Comparison of ENCODE assay signal across 1 cellular context in genomic region chr19:41883821-41884733, GRCh38.
TF ChIP-seq lines count a peak whose summit lies in the region.

No MANE protein-coding gene starts in this region.

TF ChIP-seq in HepG2, 621 proteins besides CTCF, POLR2A, EP300 and RAD21 (continued from another document and continues in another):
- TF ChIP-seq LRRFIP1 (CRISPR knock-in tag; conservative IDR thresholded peaks at IDR 0.05) = no peak
- TF ChIP-seq SMAD9 (CRISPR knock-in tag; IDR thresholded peaks at IDR 0.05) = no peak
- TF ChIP-seq BRD4 (CRISPR knock-in tag; IDR thresholded peaks at IDR 0.05) = 0 out of 2 replicates have a peak, but pooled peaks have one; percentile 32
- no peak for TF ChIP-seq ZNF784 (CRISPR knock-in tag; IDR thresholded peaks at IDR 0.05; ENCODE audit: borderline replicate concordance)
- TF ChIP-seq ZNF3 (CRISPR knock-in tag; IDR thresholded peaks at IDR 0.05) = no peak
- no peak for TF ChIP-seq MLLT10 (CRISPR knock-in tag; IDR thresholded peaks at IDR 0.05)
- no peak for TF ChIP-seq ATF6 (CRISPR knock-in tag; conservative IDR thresholded peaks at IDR 0.05)
- no peak for TF ChIP-seq GPBP1L1 (CRISPR knock-in tag; IDR thresholded peaks at IDR 0.05)
- TF ChIP-seq ZNF350 (CRISPR knock-in tag; IDR thresholded peaks at IDR 0.05; ENCODE audit: borderline replicate concordance, low read depth) = peak; percentile 91
- TF ChIP-seq LCORL (IDR thresholded peaks at IDR 0.05) = no peak
- TF ChIP-seq LCORL (CRISPR knock-in tag; IDR thresholded peaks at IDR 0.05) = peak; percentile 79
- TF ChIP-seq ARHGAP35 (CRISPR knock-in tag; IDR thresholded peaks at IDR 0.05; ENCODE audit: borderline replicate concordance) = peak; percentile 36; the same call in 1 of the 2 replicates
- TF ChIP-seq FOXJ3 (CRISPR knock-in tag; IDR thresholded peaks at IDR 0.05; ENCODE audit: borderline replicate concordance) = no peak
- TF ChIP-seq ZNF253 (CRISPR knock-in tag; IDR thresholded peaks at IDR 0.05; ENCODE audit: borderline replicate concordance) = no peak
- TF ChIP-seq E2F5 (CRISPR knock-in tag; conservative IDR thresholded peaks at IDR 0.05) = no peak
- TF ChIP-seq STAT5B (CRISPR knock-in tag; IDR thresholded peaks at IDR 0.05) = no peak
- peak; percentile 79 for TF ChIP-seq ZNF18 (CRISPR knock-in tag; IDR thresholded peaks at IDR 0.05; ENCODE audit: insufficient replicate concordance)
- TF ChIP-seq MATR3 (CRISPR knock-in tag; IDR thresholded peaks at IDR 0.05) = no peak
- no peak; the same call in 1 of the 2 replicates for TF ChIP-seq ZNF431 (CRISPR knock-in tag; IDR thresholded peaks at IDR 0.05; ENCODE audit: borderline replicate concordance, low read depth)
- TF ChIP-seq ZNF354B (CRISPR knock-in tag; IDR thresholded peaks at IDR 0.05) = no peak
- TF ChIP-seq HNF1B (CRISPR knock-in tag; IDR thresholded peaks at IDR 0.05) = peak; percentile 79; the same call in 1 of the 2 replicates
- TF ChIP-seq CEBPB (IDR thresholded peaks at IDR 0.05; ENCODE audit: borderline replicate concordance, low read depth, low read length) = no peak
- TF ChIP-seq ZNF121 (CRISPR knock-in tag; IDR thresholded peaks at IDR 0.05) = no peak
- no peak for TF ChIP-seq ZNF337 (CRISPR knock-in tag; IDR thresholded peaks at IDR 0.05; ENCODE audit: borderline replicate concordance, low read depth)
- no peak for TF ChIP-seq SP140L (CRISPR knock-in tag; IDR thresholded peaks at IDR 0.05; ENCODE audit: borderline replicate concordance)
- no peak for TF ChIP-seq ZNF7 (CRISPR knock-in tag; IDR thresholded peaks at IDR 0.05)
- no peak for TF ChIP-seq ZFP82 (CRISPR knock-in tag; IDR thresholded peaks at IDR 0.05; ENCODE audit: borderline replicate concordance)
- no peak for TF ChIP-seq ZNF562 (CRISPR knock-in tag; IDR thresholded peaks at IDR 0.05; ENCODE audit: borderline replicate concordance)
- TF ChIP-seq NFIC (IDR thresholded peaks at IDR 0.05; ENCODE audit: low read length) = peak; percentile 54; the same call in 1 of the 2 replicates
- no peak for TF ChIP-seq SMARCE1 (IDR thresholded peaks at IDR 0.05; ENCODE audit: borderline replicate concordance)
- no peak for TF ChIP-seq SNRNP70 (IDR thresholded peaks at IDR 0.05; ENCODE audit: low read depth, low read length)
- TF ChIP-seq ZNF605 (CRISPR knock-in tag; IDR thresholded peaks at IDR 0.05) = peak; percentile 88
- no peak for TF ChIP-seq TBX3 (IDR thresholded peaks at IDR 0.05; ENCODE audit: borderline replicate concordance)
- 0 out of 2 replicates have a peak, but pooled peaks have one; percentile 46 for TF ChIP-seq XBP1 (CRISPR knock-in tag; IDR thresholded peaks at IDR 0.05)
- no peak for TF ChIP-seq RBM22 (optimal IDR thresholded peaks at IDR 0.05; ENCODE audit: low read length)
- TF ChIP-seq ZMAT5 (CRISPR knock-in tag; IDR thresholded peaks at IDR 0.05; ENCODE audit: borderline replicate concordance, low read depth) = no peak
- 0 out of 2 replicates have a peak, but pooled peaks have one; percentile 18 for TF ChIP-seq HMG20B (CRISPR knock-in tag; conservative IDR thresholded peaks at IDR 0.05)
- peak; percentile 73 for TF ChIP-seq MXD4 (CRISPR knock-in tag; IDR thresholded peaks at IDR 0.05)
- peak; percentile 76; the same call in 1 of the 2 replicates for TF ChIP-seq ZNF670 (CRISPR knock-in tag; IDR thresholded peaks at IDR 0.05; ENCODE audit: borderline replicate concordance)
- peak; percentile 56 for TF ChIP-seq NFYB (CRISPR knock-in tag; IDR thresholded peaks at IDR 0.05)
- TF ChIP-seq ATF3 (CRISPR knock-in tag; IDR thresholded peaks at IDR 0.05) = peak; percentile 44; the same call in 1 of the 2 replicates
- no peak; the same call in 1 of the 2 replicates for TF ChIP-seq ZMAT3 (CRISPR knock-in tag; conservative IDR thresholded peaks at IDR 0.05)
- no peak for TF ChIP-seq ZNF660 (CRISPR knock-in tag; IDR thresholded peaks at IDR 0.05; ENCODE audit: borderline replicate concordance, low read depth)
- TF ChIP-seq FOXA3 (CRISPR knock-in tag; IDR thresholded peaks at IDR 0.05) = peak; percentile 65
- TF ChIP-seq MBD4 (IDR thresholded peaks at IDR 0.05; ENCODE audit: borderline replicate concordance, low read length) = no peak
- TF ChIP-seq ZNF598 (CRISPR knock-in tag; IDR thresholded peaks at IDR 0.05; ENCODE audit: borderline replicate concordance) = no peak
- TF ChIP-seq SPEN (CRISPR knock-in tag; IDR thresholded peaks at IDR 0.05; ENCODE audit: low read depth) = peak; percentile 95
- peak; percentile 95 for TF ChIP-seq GABPB1 (CRISPR knock-in tag; IDR thresholded peaks at IDR 0.05)
- no peak for TF ChIP-seq ZNF572 (CRISPR knock-in tag; IDR thresholded peaks at IDR 0.05)
- TF ChIP-seq SNAPC5 (CRISPR knock-in tag; IDR thresholded peaks at IDR 0.05; ENCODE audit: borderline replicate concordance) = no peak; the same call in 1 of the 2 replicates
- no peak for TF ChIP-seq ZNF883 (CRISPR knock-in tag; IDR thresholded peaks at IDR 0.05; ENCODE audit: not compliant biosample characterization)
- 0 out of 2 replicates have a peak, but pooled peaks have one; percentile 20 for TF ChIP-seq BCL3 (CRISPR knock-in tag; IDR thresholded peaks at IDR 0.05)
- TF ChIP-seq TRIM22 (IDR thresholded peaks at IDR 0.05) = no peak
- 0 out of 2 replicates have a peak, but pooled peaks have one; percentile 35 for TF ChIP-seq ZNF101 (CRISPR knock-in tag; IDR thresholded peaks at IDR 0.05; ENCODE audit: borderline replicate concordance, low read depth)
- no peak for TF ChIP-seq ZNF225 (CRISPR knock-in tag; IDR thresholded peaks at IDR 0.05)
- TF ChIP-seq ZNF737 (CRISPR knock-in tag; IDR thresholded peaks at IDR 0.05; ENCODE audit: borderline replicate concordance) = no peak
- no peak for TF ChIP-seq ZNF691 (CRISPR knock-in tag; IDR thresholded peaks at IDR 0.05; ENCODE audit: borderline replicate concordance, low read depth)
